Comparison of ENCODE assay signal across 8 cellular contexts in genomic region chr19:35717665-35718344, GRCh38. TPM values are rescaled to one million over a fixed set of nuclear protein-coding genes. Genes with fewer than 3 reads are reported as not detected.
DNase-seq lines count a peak whose midpoint lies in the region; ATAC-seq and TF ChIP-seq lines count a peak whose summit lies in the region.

A gene with protein sequence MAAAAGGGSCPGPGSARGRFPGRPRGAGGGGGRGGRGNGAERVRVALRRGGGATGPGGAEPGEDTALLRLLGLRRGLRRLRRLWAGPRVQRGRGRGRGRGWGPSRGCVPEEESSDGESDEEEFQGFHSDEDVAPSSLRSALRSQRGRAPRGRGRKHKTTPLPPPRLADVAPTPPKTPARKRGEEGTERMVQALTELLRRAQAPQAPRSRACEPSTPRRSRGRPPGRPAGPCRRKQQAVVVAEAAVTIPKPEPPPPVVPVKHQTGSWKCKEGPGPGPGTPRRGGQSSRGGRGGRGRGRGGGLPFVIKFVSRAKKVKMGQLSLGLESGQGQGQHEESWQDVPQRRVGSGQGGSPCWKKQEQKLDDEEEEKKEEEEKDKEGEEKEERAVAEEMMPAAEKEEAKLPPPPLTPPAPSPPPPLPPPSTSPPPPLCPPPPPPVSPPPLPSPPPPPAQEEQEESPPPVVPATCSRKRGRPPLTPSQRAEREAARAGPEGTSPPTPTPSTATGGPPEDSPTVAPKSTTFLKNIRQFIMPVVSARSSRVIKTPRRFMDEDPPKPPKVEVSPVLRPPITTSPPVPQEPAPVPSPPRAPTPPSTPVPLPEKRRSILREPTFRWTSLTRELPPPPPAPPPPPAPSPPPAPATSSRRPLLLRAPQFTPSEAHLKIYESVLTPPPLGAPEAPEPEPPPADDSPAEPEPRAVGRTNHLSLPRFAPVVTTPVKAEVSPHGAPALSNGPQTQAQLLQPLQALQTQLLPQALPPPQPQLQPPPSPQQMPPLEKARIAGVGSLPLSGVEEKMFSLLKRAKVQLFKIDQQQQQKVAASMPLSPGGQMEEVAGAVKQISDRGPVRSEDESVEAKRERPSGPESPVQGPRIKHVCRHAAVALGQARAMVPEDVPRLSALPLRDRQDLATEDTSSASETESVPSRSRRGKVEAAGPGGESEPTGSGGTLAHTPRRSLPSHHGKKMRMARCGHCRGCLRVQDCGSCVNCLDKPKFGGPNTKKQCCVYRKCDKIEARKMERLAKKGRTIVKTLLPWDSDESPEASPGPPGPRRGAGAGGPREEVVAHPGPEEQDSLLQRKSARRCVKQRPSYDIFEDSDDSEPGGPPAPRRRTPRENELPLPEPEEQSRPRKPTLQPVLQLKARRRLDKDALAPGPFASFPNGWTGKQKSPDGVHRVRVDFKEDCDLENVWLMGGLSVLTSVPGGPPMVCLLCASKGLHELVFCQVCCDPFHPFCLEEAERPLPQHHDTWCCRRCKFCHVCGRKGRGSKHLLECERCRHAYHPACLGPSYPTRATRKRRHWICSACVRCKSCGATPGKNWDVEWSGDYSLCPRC (N-terminal part only) (plus strand): TSS chr19:35718003. CDS start chr19:35718019, 16 bp downstream.

- TF ChIP-seq CTCF in HEK293 (tag by site-specific recombination; IDR thresholded peaks at IDR 0.05) (no peak), brain (conservative IDR thresholded peaks at IDR 0.05) (no peak)

- peak within 1 kb of the TSS; percentile 91 to 96 (median 94) for H3K4me3 Mint-ChIP-seq in brain
- H3K4me3 Mint-ChIP-seq in stimulated activated effector memory CD8-positive, alpha-beta T cell treated with anti-CD3 and anti-CD28 coated beads, Interleukin-12 subunit alpha, Interleukin-12 subunit beta, amount 100 ng/mL, for 72 hours, result peak within 1 kb of the TSS; percentile 99

- H3K27ac ChIP-seq in HEK293 (ENCODE audit: extremely low read depth, low read depth, low read length), result peak within 1 kb of the TSS; percentile 93

- H3K9me3 Mint-ChIP-seq in brain, result peaks cover 0 to 2% (median 0%) of the 10 kb centered on the region in 5 experiments
- H3K9me3 Mint-ChIP-seq in stimulated activated effector memory CD8-positive, alpha-beta T cell treated with anti-CD3 and anti-CD28 coated beads, Interleukin-12 subunit alpha, Interleukin-12 subunit beta, amount 100 ng/mL, for 72 hours, result no peaks in the 10 kb centered on the region

- H3K36me3 Mint-ChIP-seq in brain, result peaks cover 16% of the 10 kb centered on the region
- peaks cover 98% of the 10 kb centered on the region for H3K36me3 Mint-ChIP-seq in stimulated activated effector memory CD8-positive, alpha-beta T cell treated with anti-CD3 and anti-CD28 coated beads, Interleukin-12 subunit alpha, Interleukin-12 subunit beta, amount 100 ng/mL, for 72 hours

- ATAC-seq in stimulated activated effector memory CD8-positive, alpha-beta T cell treated with anti-CD3 and anti-CD28 coated beads, Interleukin-12 subunit alpha, Interleukin-12 subunit beta, amount 100 ng/mL, for 72 hours, result peak; percentile 4
- no peak for ATAC-seq in GM18519 (IDR thresholded peaks at IDR 0.05; ENCODE audit: low FRiP score, unreplicated experiment)

- CTCF ChIA-PET in HEK293 (lab: Yijun Ruan, JAX), result interaction anchor here (0.9 kb wide), 2 partner anchors 19 to 24 kb away, joined by 6 to 9 read pairs; partner anchors contain the start of gene IGFLR1

- peak within 1 kb of the TSS; percentile 92 to 99 (median 98) for H3K27ac Mint-ChIP-seq in brain
- H3K27ac Mint-ChIP-seq in stimulated activated effector memory CD8-positive, alpha-beta T cell treated with anti-CD3 and anti-CD28 coated beads, Interleukin-12 subunit alpha, Interleukin-12 subunit beta, amount 100 ng/mL, for 72 hours, result peak within 1 kb of the TSS; percentile 99

- peak; percentile 96 for DNase-seq in EL
- DNase-seq in NCI-H526 (lab: John Stamatoyannopoulos, UW), result peak; percentile 94 to 100
- DNase-seq in iPS-NIHi11 (ENCODE audit: low spot score), result peak; percentile 99
- peak in 1 of 2 donors; percentile 88 for DNase-seq in stimulated activated effector memory CD8-positive, alpha-beta T cell treated with anti-CD3 and anti-CD28 coated beads, Interleukin-12 subunit alpha, Interleukin-12 subunit beta, amount 100 ng/mL, for 72 hours (ENCODE audit: low spot score in 2 of 2)
- no peak for DNase-seq in islet precursor cell

- POLR2A ChIA-PET in HEK293 (lab: Yijun Ruan, JAX), result interaction anchor here (0.9 to 2.3 kb wide), 7 partner anchors 10 to 105 kb away, joined by 3 to 24 read pairs (median 11); partner anchors contain the start of genes COX6B1, HAUS5, LIN37 and PSENEN

- H3K4me1 Mint-ChIP-seq in brain, result peaks cover 36% of the 10 kb centered on the region
- H3K4me1 Mint-ChIP-seq in stimulated activated effector memory CD8-positive, alpha-beta T cell treated with anti-CD3 and anti-CD28 coated beads, Interleukin-12 subunit alpha, Interleukin-12 subunit beta, amount 100 ng/mL, for 72 hours, result peaks cover 71% of the 10 kb centered on the region

- H3K4me1 ChIP-seq in HEK293 (ENCODE audit: control insufficient read depth, insufficient read depth, low read length), result peaks cover 23% of the 10 kb centered on the region

- H3K27me3 Mint-ChIP-seq in brain, result peaks cover 15% of the 10 kb centered on the region

- peaks cover 33 to 35% of the 10 kb centered on the region in 2 experiments for H3K36me3 ChIP-seq in HEK293 (ENCODE audit: control insufficient read depth in 2 of 2, insufficient read depth in 1 of 2, low read length in 2 of 2)

- peak within 1 kb of the TSS; percentile 65 for H3K4me3 ChIP-seq in HEK293 (ENCODE audit: low read depth, low read length)

- no peaks in the 10 kb centered on the region for H3K9me3 ChIP-seq in HEK293 (ENCODE audit: control insufficient read depth, insufficient read depth, low read depth, low read length)

TF ChIP-seq in HEK293, 187 proteins besides CTCF, POLR2A, EP300 and RAD21 (continues in another document):
- TF ChIP-seq GLIS2 (tag by site-specific recombination; IDR thresholded peaks at IDR 0.05) (peak; percentile 94), ZSCAN30 (tag by site-specific recombination; IDR thresholded peaks at IDR 0.05) (peak; percentile 6), ZNF677 (tag by site-specific recombination; IDR thresholded peaks at IDR 0.05) (0 out of 2 replicates have a peak, but pooled peaks have one; percentile 13), GLIS1 (tag by site-specific recombination; IDR thresholded peaks at IDR 0.05) (peak; percentile 99), ZNF830 (tag by site-specific recombination; IDR thresholded peaks at IDR 0.05; ENCODE audit: low read depth) (no peak), ZNF561 (tag by site-specific recombination; IDR thresholded peaks at IDR 0.05; ENCODE audit: borderline replicate concordance) (peak; percentile 85; the same call in 1 of the 2 replicates), ZBTB7A (tag by site-specific recombination; IDR thresholded peaks at IDR 0.05; ENCODE audit: low read depth) (peak; percentile 2; the same call in 1 of the 2 replicates), KLF10 (tag by site-specific recombination; IDR thresholded peaks at IDR 0.05) (peak; percentile 90), PATZ1 (tag by site-specific recombination; IDR thresholded peaks at IDR 0.05) (peak; percentile 57; the same call in 1 of the 2 replicates), MEIS1 (CRISPR knock-in tag; IDR thresholded peaks at IDR 0.05; ENCODE audit: borderline replicate concordance) (no peak), ZNF837 (tag by site-specific recombination; IDR thresholded peaks at IDR 0.05) (no peak), KLF8 (tag by site-specific recombination; IDR thresholded peaks at IDR 0.05) (peak; percentile 70; the same call in 1 of the 2 replicates)
- TF ChIP-seq, protein P1, sequence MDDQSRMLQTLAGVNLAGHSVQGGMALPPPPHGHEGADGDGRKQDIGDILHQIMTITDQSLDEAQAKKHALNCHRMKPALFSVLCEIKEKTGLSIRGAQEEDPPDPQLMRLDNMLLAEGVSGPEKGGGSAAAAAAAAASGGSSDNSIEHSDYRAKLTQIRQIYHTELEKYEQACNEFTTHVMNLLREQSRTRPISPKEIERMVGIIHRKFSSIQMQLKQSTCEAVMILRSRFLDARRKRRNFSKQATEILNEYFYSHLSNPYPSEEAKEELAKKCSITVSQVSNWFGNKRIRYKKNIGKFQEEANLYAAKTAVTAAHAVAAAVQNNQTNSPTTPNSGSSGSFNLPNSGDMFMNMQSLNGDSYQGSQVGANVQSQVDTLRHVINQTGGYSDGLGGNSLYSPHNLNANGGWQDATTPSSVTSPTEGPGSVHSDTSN (CRISPR knock-in tag; IDR thresholded peaks at IDR 0.05), result 0 out of 2 replicates have a peak, but pooled peaks have one; percentile 4

RNA-seq across cellular contexts. Expression of the gene that starts here (rescaled TPM):
- 22.3 TPM for polyA plus RNA-seq in brain (ENCODE audit: insufficient read depth, low read depth, low replicate concordance)
